ENCODE assay signal across 10 cellular contexts in the genomic region with DNA sequence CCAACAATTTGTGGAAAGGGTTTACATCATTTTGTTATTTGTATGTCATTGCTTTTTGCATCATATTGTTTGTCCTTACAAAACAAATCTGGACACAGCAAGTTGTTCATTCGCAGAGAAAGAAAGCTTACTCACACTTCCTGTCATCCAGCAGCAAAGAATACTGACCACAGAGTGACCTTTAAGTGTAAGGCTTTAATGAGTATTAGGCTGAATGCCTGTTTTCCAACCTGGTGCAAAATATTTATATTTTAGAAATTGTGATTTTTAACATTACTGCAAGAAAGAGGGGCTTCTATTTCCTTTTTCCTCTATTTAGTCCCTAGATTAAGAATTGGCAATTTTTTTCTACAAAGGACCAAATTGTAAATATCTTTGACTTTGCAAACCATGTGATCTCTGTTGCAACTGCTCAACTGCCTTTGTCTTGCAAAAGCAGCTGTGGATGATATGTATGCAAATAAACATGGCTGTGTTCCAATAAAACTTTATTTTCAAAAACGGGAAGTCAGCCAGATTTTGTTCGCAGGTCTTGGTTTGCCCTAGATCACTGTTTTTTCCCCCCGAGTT. TPM values are rescaled to one million over a fixed set of nuclear protein-coding genes. Genes with fewer than 3 reads are reported as not detected.
DNase-seq lines count a peak whose midpoint lies in the region; ATAC-seq and TF ChIP-seq lines count a peak whose summit lies in the region.
"Had no signal": no experiment of that assay in that cellular context is flagged by ENCODE, and none has a peak within 500 bp of the region (broad histone marks: within the 10 kb centered on the region; RNA-seq: fewer than 3 reads in every experiment).

No MANE protein-coding gene starts in this region.

- POLR2A ChIA-PET in AG04450 (lab: Yijun Ruan, JAX), result no interaction called here

- peaks cover 16% of the 10 kb centered on the region for H3K4me1 Mint-ChIP-seq in activated T-helper 2 cell treated with anti-CD3 and anti-CD28 coated beads, Interferon-gamma antibody, Interleukin-2, Interleukin-4, amounts not matched to agents 10 μg/mL and 5 μg/mL and 100 μg/mL, durations not matched to agents 14 hours and 24 hours and 36 hours (ENCODE audit: low read depth)

- H3K9me3 ChIP-seq in AG04450 (ENCODE audit: control insufficient read depth, insufficient read depth, low read length) (no peaks in the 10 kb centered on the region), left lung (no peaks in the 10 kb centered on the region)
- H3K9me3 ChIP-seq: colonic mucosa had no signal

- no peak for DNase-seq in AG04450 (ENCODE audit: low read depth, low spot score)
- DNase-seq in KBM-7, result peak; percentile 48
- DNase-seq in amniotic epithelial cell (ENCODE audit: low read depth), result peak; percentile 94
- DNase-seq in left lung, result no peak
- no peak for DNase-seq in GM20000 (ENCODE audit: low spot score)
- DNase-seq in activated T-helper 2 cell treated with anti-CD3 and anti-CD28 coated beads, Interferon-gamma antibody, Interleukin-2, Interleukin-4, amounts not matched to agents 10 μg/mL and 5 μg/mL and 100 μg/mL, durations not matched to agents 14 hours and 24 hours and 36 hours (ENCODE audit: low spot score), result no peak
- no peak for DNase-seq in NK-92 (lab: John Stamatoyannopoulos, UW; ENCODE audit: unreplicated experiment)
- DNase-seq: colonic mucosa had no signal

- TF ChIP-seq CTCF in AG04450 (IDR thresholded peaks at IDR 0.05; ENCODE audit: low read depth, low read length), result no peak
- TF ChIP-seq CTCF in left lung (IDR thresholded peaks at IDR 0.05), result no peak
- no peak for TF ChIP-seq CTCF in GM20000 (IDR thresholded peaks at IDR 0.05; ENCODE audit: extremely low read depth, missing control alignments)

- CTCF ChIA-PET in AG04450 (lab: Charles Lee), result interaction anchor here (0.6 to 2.5 kb wide), 2 partner anchors 21 to 23 kb away, joined by 3 to 5 read pairs; no protein-coding TSS in a partner anchor

- no peak overlapping the region for H3K4me3 ChIP-seq in AG04450 (ENCODE audit: low read depth, low read length)
- no peak overlapping the region for H3K4me3 ChIP-seq in left lung
- H3K4me3 ChIP-seq: colonic mucosa had no signal

- H3K4me1 ChIP-seq in left lung, result peaks cover 19 to 53% of the 10 kb centered on the region in 2 donors

- no peaks in the 10 kb centered on the region for H3K27me3 ChIP-seq in AG04450 (ENCODE audit: control insufficient read depth, insufficient read depth, low read length)
- H3K27me3 ChIP-seq in left lung, result no peaks in the 10 kb centered on the region
- H3K27me3 ChIP-seq: colonic mucosa had no signal

- ATAC-seq in left lung, result peak; percentile 62
- no peak for ATAC-seq in HG03521 (IDR thresholded peaks at IDR 0.05; ENCODE audit: unreplicated experiment)

- H3K27ac ChIP-seq in AG04450 (ENCODE audit: low read depth, low read length), result peak overlapping the region; percentile 85
- peak overlapping the region; percentile 67 to 72 for H3K27ac ChIP-seq in left lung
- H3K27ac ChIP-seq: C4-2B, colonic mucosa had no signal

- intact Hi-C loops in left lung (cut with DNase I), result no loop called here
- intact Hi-C loops in activated T-helper 2 cell treated with anti-CD3 and anti-CD28 coated beads, Interferon-gamma antibody, Interleukin-2, Interleukin-4, amounts not matched to agents 10 μg/mL and 5 μg/mL and 100 μg/mL, durations not matched to agents 14 hours and 24 hours and 36 hours (cut with micrococcal nuclease), result loop anchor here (10.0 kb wide), 1 partner anchor 61 kb away; no protein-coding TSS in a partner anchor

- H3K9me3 Mint-ChIP-seq in activated T-helper 2 cell treated with anti-CD3 and anti-CD28 coated beads, Interferon-gamma antibody, Interleukin-2, Interleukin-4, amounts not matched to agents 10 μg/mL and 5 μg/mL and 100 μg/mL, durations not matched to agents 14 hours and 24 hours and 36 hours, result no peaks in the 10 kb centered on the region

- peaks cover 6% of the 10 kb centered on the region for H3K27me3 Mint-ChIP-seq in activated T-helper 2 cell treated with anti-CD3 and anti-CD28 coated beads, Interferon-gamma antibody, Interleukin-2, Interleukin-4, amounts not matched to agents 10 μg/mL and 5 μg/mL and 100 μg/mL, durations not matched to agents 14 hours and 24 hours and 36 hours (ENCODE audit: low read depth)

- H3K36me3 Mint-ChIP-seq in activated T-helper 2 cell treated with anti-CD3 and anti-CD28 coated beads, Interferon-gamma antibody, Interleukin-2, Interleukin-4, amounts not matched to agents 10 μg/mL and 5 μg/mL and 100 μg/mL, durations not matched to agents 14 hours and 24 hours and 36 hours (ENCODE audit: low read depth), result no peaks in the 10 kb centered on the region

- in situ Hi-C loops in KBM-7 (cut with MboI; ENCODE audit: low pct_unique_long_range_greater_than_20kb, low sequenced_read_pairs), result no loop called here

- H3K36me3 ChIP-seq in left lung, result no peaks in the 10 kb centered on the region
- H3K36me3 ChIP-seq: colonic mucosa had no signal

- H3K27ac Mint-ChIP-seq in activated T-helper 2 cell treated with anti-CD3 and anti-CD28 coated beads, Interferon-gamma antibody, Interleukin-2, Interleukin-4, amounts not matched to agents 10 μg/mL and 5 μg/mL and 100 μg/mL, durations not matched to agents 14 hours and 24 hours and 36 hours, result no peak overlapping the region

- no peak overlapping the region for H3K4me3 Mint-ChIP-seq in activated T-helper 2 cell treated with anti-CD3 and anti-CD28 coated beads, Interferon-gamma antibody, Interleukin-2, Interleukin-4, amounts not matched to agents 10 μg/mL and 5 μg/mL and 100 μg/mL, durations not matched to agents 14 hours and 24 hours and 36 hours (ENCODE audit: low read depth)

RNA-seq across cellular contexts. Expression of gene ITGB1, which starts 27.8 kb away (rescaled TPM):
- 1,870 and 2,796 TPM in 2 replicates for polyA plus RNA-seq in AG04450 (2011; rRNA removed)
- 1,381 and 1,666 TPM in 2 replicates for polyA minus RNA-seq in AG04450 (2011; rRNA and poly(A)+ RNA removed)
- total RNA-seq in left lung, result 100 to 1,000 TPM; 498 to 642 TPM
- 77.8 and 78.7 TPM in 2 replicates for total RNA-seq in activated T-helper 2 cell treated with anti-CD3 and anti-CD28 coated beads, Interferon-gamma antibody, Interleukin-2, Interleukin-4, amounts not matched to agents 10 μg/mL and 5 μg/mL and 100 μg/mL, durations not matched to agents 14 hours and 24 hours and 36 hours

Comparison
In these comparisons a context has a peak if more than half of its experiments do, and no peak if none do; other contexts are left out.
1. DNase-seq: peak in KBM-7 (single experiment) and amniotic epithelial cell (single experiment); none in AG04450 (single experiment), left lung (0 of 2), GM20000 (single experiment), activated T-helper 2 cell treated with anti-CD3 and anti-CD28 coated beads, Interferon-gamma antibody, Interleukin-2, Interleukin-4, amounts not matched to agents 10 μg/mL and 5 μg/mL and 100 μg/mL, durations not matched to agents 14 hours and 24 hours and 36 hours (single experiment) and NK-92 (single experiment).